8 cellular contexts compared by ENCODE assay signal in the genomic region with DNA sequence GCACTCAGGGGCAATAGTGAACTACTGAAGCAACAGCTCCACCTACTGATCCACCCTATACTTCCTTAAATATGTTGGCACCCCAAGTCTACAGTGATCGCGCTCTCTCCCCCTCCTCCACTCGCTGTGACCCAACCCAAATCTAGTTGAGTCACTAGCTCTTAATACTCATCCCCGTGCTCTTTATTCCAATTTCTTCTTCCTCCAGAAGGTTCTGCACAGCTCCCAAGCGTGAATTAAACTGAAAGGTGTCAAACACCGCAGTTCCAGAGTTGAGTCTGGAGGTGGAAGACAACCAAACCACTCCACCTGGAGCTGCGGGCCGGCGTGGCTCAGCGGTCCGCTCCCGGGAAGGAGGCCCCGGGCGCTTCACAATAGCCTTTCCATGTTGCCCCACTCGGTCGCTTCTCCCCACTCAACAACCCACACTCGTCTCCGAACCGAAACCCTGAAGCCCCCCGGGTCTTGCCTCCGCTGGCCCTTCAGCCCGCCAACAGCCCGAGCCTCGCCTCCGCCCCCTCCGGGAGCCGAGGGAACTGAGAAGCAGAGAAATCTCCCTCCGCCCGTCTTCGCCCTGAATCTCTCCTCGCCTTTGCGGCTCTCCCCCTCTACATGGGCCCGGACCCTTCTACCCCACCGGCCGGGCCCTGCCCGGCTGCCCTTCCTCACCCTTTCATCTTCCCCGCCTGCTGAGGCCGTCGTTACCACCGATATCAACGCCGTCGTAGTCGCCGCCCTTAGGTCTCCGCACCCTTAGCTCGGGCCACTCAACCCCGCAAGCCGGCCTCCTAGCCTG. TPM values are rescaled to one million over a fixed set of nuclear protein-coding genes. Genes with fewer than 3 reads are reported as not detected.
A peak's percentile ranks its signal among the peaks of the same experiment; 100 is the strongest.
DNase-seq lines count a peak whose midpoint lies in the region; ATAC-seq and TF ChIP-seq lines count a peak whose summit lies in the region.

No MANE protein-coding gene starts in this region.

- H3K4me1 ChIP-seq in adipocyte (ENCODE audit: control insufficient read depth, insufficient read depth, low read length): peaks cover 52% of the 10 kb centered on the region

- peaks cover 8% of the 10 kb centered on the region for H3K36me3 ChIP-seq in adipocyte (ENCODE audit: control insufficient read depth, insufficient read depth, low read length, severe bottlenecking)

- no peaks in the 10 kb centered on the region for H3K9me3 ChIP-seq in adipocyte (ENCODE audit: control insufficient read depth, low read length)

- DNase-seq in GM10266 (ENCODE audit: extremely low spot score) (peak; percentile 78), NCI-H1417 treated with DMSO at 0.1 percent for 48 hours (lab: John Stamatoyannopoulos, UW) (peak; percentile 25), SW 1271 (lab: John Stamatoyannopoulos, UW) (peak; percentile 59 to 91), adipocyte (ENCODE audit: low read depth) (peak; percentile 95), cardiac septum (ENCODE audit: low spot score) (peak; percentile 80), posterior vena cava (ENCODE audit: low spot score) (peak; percentile 87), ureter (ENCODE audit: low spot score) (peak; percentile 86)

- no peaks in the 10 kb centered on the region for H3K27me3 ChIP-seq in adipocyte (replicated peaks; ENCODE audit: control insufficient read depth, insufficient read depth, low read length)

- intact Hi-C loops in cardiac septum (cut with DNase I) (loop anchor here (1.0 to 10.0 kb wide), 5 partner anchors 37 to 312 kb away; partner anchors contain the start of genes CCDC191, GRAMD1C, QTRT2 and SPICE1), posterior vena cava (cut with DNase I) (no loop called here)

- peak; percentile 73 for TF ChIP-seq CTCF in GM10266 (IDR thresholded peaks at IDR 0.05; ENCODE audit: control insufficient read depth, insufficient read depth, low read depth, missing control alignments)

- H3K9ac ChIP-seq in adipocyte (ENCODE audit: low read length): peak overlapping the region; percentile 94

- H3K4me3 ChIP-seq in adipocyte (ENCODE audit: low read length): peak overlapping the region; percentile 92

- peak; percentile 40 for ATAC-seq in HG02840 (IDR thresholded peaks at IDR 0.05; ENCODE audit: low FRiP score, unreplicated experiment)

RNA-seq across cellular contexts. Expression of gene NAA50, which starts 0.6 kb away (rescaled TPM):
- total RNA-seq in cardiac septum: 68.5 TPM
- 10 to 100 TPM; 81.4 to 90.1 TPM for total RNA-seq in posterior vena cava
- 118 TPM for total RNA-seq in ureter

RNA-seq across cellular contexts. Expression of gene ATP6V1A, which starts 1.4 kb away (rescaled TPM):
- total RNA-seq in cardiac septum (17.4 TPM), posterior vena cava (10 to 100 TPM; 38.5 to 42.5 TPM), ureter (71.4 TPM)

RNA-seq across cellular contexts. Expression of gene USF3, which starts 49.0 kb away (rescaled TPM):
- total RNA-seq in cardiac septum (16.3 TPM), posterior vena cava (10 to 100 TPM; 14.1 to 14.9 TPM), ureter (19.3 TPM)

Comparison
In these comparisons a context has a peak if more than half of its experiments do, and no peak if none do; other contexts are left out.
1. Peak in every context shown above with its lines: DNase-seq, ATAC-seq and H3K4me3 ChIP-seq.
2. DNase-seq: peak in every context shown above with its lines; median percentile 95 in adipocyte; 87 in posterior vena cava; 86 in ureter; 80 in cardiac septum; 78 in GM10266; 75 in SW 1271; 25 in NCI-H1417 treated with DMSO at 0.1 percent for 48 hours.